Comparison of ENCODE assay signal across 7 cellular contexts in genomic region chr1:143717434-143717833, GRCh38.
"Had no signal": no experiment of that assay in that cellular context is flagged by ENCODE, and none has a peak within 500 bp of the region (broad histone marks: within the 10 kb centered on the region; RNA-seq: fewer than 3 reads in every experiment).

No MANE protein-coding gene starts in this region.

- ATAC-seq: HepG2, K562 had no signal

- FAIRE-seq: HepG2, HTR-8/SVneo, K562 had no signal

- H3K4me3 ChIP-seq: K562 had no signal

- DNase-seq: IMR-90, KBM-7, KG1 had no signal

- H3K27ac ChIP-seq: HL-60 had no signal
